8 cellular contexts compared by ENCODE assay signal in the genomic region with DNA sequence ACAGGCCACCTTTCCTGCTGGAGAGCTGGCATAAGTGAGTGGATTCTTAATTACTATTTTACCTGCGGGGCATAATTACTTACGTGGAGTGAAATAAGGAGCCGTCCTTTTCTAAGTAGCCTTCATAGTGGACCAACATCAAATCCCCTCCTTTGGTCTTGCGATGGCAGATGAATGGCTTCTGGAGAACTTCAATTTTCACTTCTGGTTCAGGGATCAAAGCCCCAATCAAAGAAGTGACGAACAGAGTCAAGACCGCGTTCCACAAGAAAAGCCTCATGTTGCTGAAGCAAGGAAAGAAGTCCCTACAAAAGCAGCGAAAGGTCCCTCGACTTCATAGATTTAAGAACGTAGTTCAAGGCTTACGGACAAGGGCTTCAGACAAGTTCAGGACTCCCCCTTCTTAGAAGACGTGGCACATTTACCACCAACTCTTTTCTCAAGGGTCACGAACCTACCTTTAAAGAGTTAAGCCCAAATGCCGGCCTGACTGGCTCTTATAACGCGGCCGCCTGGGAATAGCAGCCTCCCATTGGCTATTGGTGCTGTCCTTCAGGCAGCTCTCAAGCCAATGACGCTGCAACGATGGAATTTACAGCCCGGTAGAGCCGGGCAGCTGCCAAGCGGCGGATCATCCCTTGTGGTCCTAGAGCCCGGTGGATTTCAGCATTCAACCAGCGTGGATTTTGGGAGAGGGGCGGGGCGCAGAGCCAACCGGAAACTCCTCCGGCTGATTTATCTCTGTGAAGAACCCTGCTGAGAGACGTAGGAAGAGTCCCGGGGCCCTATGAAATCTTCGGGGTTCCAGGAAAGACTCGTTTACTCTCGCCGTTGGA. TPM values are rescaled to one million over a fixed set of nuclear protein-coding genes. Genes with fewer than 3 reads are reported as not detected.
DNase-seq lines count a peak whose midpoint lies in the region; ATAC-seq and TF ChIP-seq lines count a peak whose summit lies in the region.

A gene with protein sequence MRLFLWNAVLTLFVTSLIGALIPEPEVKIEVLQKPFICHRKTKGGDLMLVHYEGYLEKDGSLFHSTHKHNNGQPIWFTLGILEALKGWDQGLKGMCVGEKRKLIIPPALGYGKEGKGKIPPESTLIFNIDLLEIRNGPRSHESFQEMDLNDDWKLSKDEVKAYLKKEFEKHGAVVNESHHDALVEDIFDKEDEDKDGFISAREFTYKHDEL (minus strand): TSS at position 474 of the 836 bp plus-strand sequence. CDS start 194 bp downstream, at position 280.

- peak; percentile 91 for ATAC-seq in RWPE2 (ENCODE audit: low read depth)
- ATAC-seq in natural killer cell, result peak; percentile 83 to 93 (median 87)

- no peak within 1 kb of the TSS for H3K4me3 Mint-ChIP-seq in natural killer cell

- H3K4me1 Mint-ChIP-seq in natural killer cell, result peaks cover 35 to 45% of the 10 kb centered on the region in 2 donors

- no peaks in the 10 kb centered on the region for H3K36me3 Mint-ChIP-seq in natural killer cell

- H3K36me3 ChIP-seq in RWPE2 (ENCODE audit: low read depth), result peaks cover 15% of the 10 kb centered on the region

- peaks cover 11% of the 10 kb centered on the region for H3K4me1 ChIP-seq in RWPE2 (ENCODE audit: insufficient read depth, poor library complexity, severe bottlenecking)

- H3K4me3 ChIP-seq in RWPE2 (ENCODE audit: severe bottlenecking) (peak within 1 kb of the TSS; percentile 78), fibroblast of pulmonary artery (replicated peaks; ENCODE audit: low read depth, low read length) (peak within 1 kb of the TSS; percentile 86)

- H3K27ac Mint-ChIP-seq in natural killer cell, result peak within 1 kb of the TSS; percentile 85 to 92

- TF ChIP-seq CTCF in RWPE2 (IDR thresholded peaks at IDR 0.05; ENCODE audit: poor library complexity, severe bottlenecking) (no peak), fibroblast of pulmonary artery (IDR thresholded peaks at IDR 0.05; ENCODE audit: low read length, missing control alignments) (no peak), natural killer cell (IDR thresholded peaks at IDR 0.05) (no peak)

- H3K27me3 Mint-ChIP-seq in natural killer cell (ENCODE audit: low read depth in 2 of 2), result no peaks in the 10 kb centered on the region

- H3K27ac ChIP-seq in RWPE2 (ENCODE audit: poor library complexity, severe bottlenecking), result peak within 1 kb of the TSS; percentile 74

- no peaks in the 10 kb centered on the region for H3K9me3 ChIP-seq in RWPE2 (ENCODE audit: severe bottlenecking)

- DNase-seq in EL (peak; percentile 100), GOT3 (lab: John Stamatoyannopoulos, UW) (peak; percentile 96), LHCN-M2 (ENCODE audit: low read depth) (peak; percentile 100), RWPE2 (ENCODE audit: low spot score) (peak; percentile 97), fibroblast of pulmonary artery (ENCODE audit: low read depth) (peak; percentile 100), natural killer cell (peak; percentile 88)
- peak; percentile 87 for DNase-seq in activated effector memory CD4-positive, alpha-beta T cell treated with Interleukin-2 at 50 U/mL for 16 hours
- peak; percentile 82 to 88 (median 86) for DNase-seq in stimulated activated naive CD4-positive, alpha-beta T cell (lab: John Stamatoyannopoulos, UW)

- H3K9me3 Mint-ChIP-seq in natural killer cell, result no peaks in the 10 kb centered on the region

- intact Hi-C loops in natural killer cell (cut with micrococcal nuclease), result loop anchor here (1.0 to 10.0 kb wide), 6 partner anchors 38 to 568 kb away; a partner anchor contains a TSS

- H3K27me3 ChIP-seq in RWPE2 (ENCODE audit: insufficient read depth, poor library complexity, severe bottlenecking), result no peaks in the 10 kb centered on the region

RNA-seq across cellular contexts. Expression of the gene that starts here (rescaled TPM):
- total RNA-seq in LHCN-M2 (2014; rRNA removed) (24.6 and 28.9 TPM in 2 replicates), natural killer cell (10 to 100 TPM; 11.1 to 13.4 (median 11.9) TPM)
- 10.2 TPM for polyA plus RNA-seq in LHCN-M2 (2012)

Comparison
In these comparisons a context has a peak if more than half of its experiments do, and no peak if none do; other contexts are left out.
1. Peak in every context shown above with its lines: DNase-seq, ATAC-seq, H3K4me3 ChIP-seq and H3K27ac ChIP-seq.